10 cellular contexts compared by ENCODE assay signal in genomic region chr13:95918860-95919259, GRCh38.
"Had no signal": no experiment of that assay in that cellular context is flagged by ENCODE, and none has a peak within 500 bp of the region (broad histone marks: within the 10 kb centered on the region; RNA-seq: fewer than 3 reads in every experiment).

No MANE protein-coding gene starts in this region.

- H3K36me3 ChIP-seq: HAP-1 had no signal

- H3K9me3 Mint-ChIP-seq: HFFc6 had no signal

- H3K4me2 ChIP-seq: GM23338 had no signal

- FAIRE-seq: H1 had no signal

- H3K27ac Mint-ChIP-seq: GM23338, H9, HFFc6 had no signal

- H3K27ac ChIP-seq: GM23248 had no signal

- H3K9ac ChIP-seq: GM23248 had no signal

- DNase-seq: GM23248, GOT3, H7, H9, HCEC 1CT, HFFc6 had no signal

- H2AFZ ChIP-seq: GM23248, GM23338 had no signal

- H3K4me3 Mint-ChIP-seq: GM23338, H9, HFFc6 had no signal

- ATAC-seq: GM23338, HCT116 had no signal

- H3K4me1 Mint-ChIP-seq: GM23338 had no signal

- H3K4me3 ChIP-seq: GM23248, GM23338, HAP-1 had no signal
